Comparison of ENCODE assay signal across 8 cellular contexts in genomic region chr2:237674731-237675276, GRCh38. TPM values are rescaled to one million over a fixed set of nuclear protein-coding genes. Genes with fewer than 3 reads are reported as not detected.
DNase-seq lines count a peak whose midpoint lies in the region; ATAC-seq, FAIRE-seq and TF ChIP-seq lines count a peak whose summit lies in the region.

No MANE protein-coding gene starts in this region.

- H3K9me3 ChIP-seq in right atrium auricular region, result no peaks in the 10 kb centered on the region

- H3K36me3 ChIP-seq in right atrium auricular region, result no peaks in the 10 kb centered on the region

- TF ChIP-seq CTCF in right atrium auricular region (IDR thresholded peaks at IDR 0.05), result peak in 1 of 2 donors; percentile 25

- ATAC-seq in GM21423 (IDR thresholded peaks at IDR 0.05; ENCODE audit: unreplicated experiment) (peak; percentile 84), SK-N-SH treated with all-trans-retinoic acid at 6 μM for 48 hours (peak; percentile 92)

- H3K4me1 Mint-ChIP-seq in activated naive CD8-positive, alpha-beta T cell treated with anti-CD3 and anti-CD28 coated beads for 36 hours, result peaks cover 47% of the 10 kb centered on the region

- DNase-seq in COR-L47 (lab: John Stamatoyannopoulos, UW) (peak; percentile 29), HTR-8/SVneo (ENCODE audit: insufficient read length, low spot score) (peak; percentile 72), right atrium auricular region (ENCODE audit: low spot score) (peak; percentile 93), retina (peak; percentile 72), NCI-H128 (lab: John Stamatoyannopoulos, UW; ENCODE audit: unreplicated experiment) (no peak)
- peak; percentile 79 for DNase-seq in activated naive CD8-positive, alpha-beta T cell treated with anti-CD3 and anti-CD28 coated beads for 36 hours

- no peaks in the 10 kb centered on the region for H3K36me3 Mint-ChIP-seq in activated naive CD8-positive, alpha-beta T cell treated with anti-CD3 and anti-CD28 coated beads for 36 hours

- H3K4me3 Mint-ChIP-seq in activated naive CD8-positive, alpha-beta T cell treated with anti-CD3 and anti-CD28 coated beads for 36 hours, result peak overlapping the region; percentile 70

- H3K4me1 ChIP-seq in right atrium auricular region, result peaks cover 0 to 87% of the 10 kb centered on the region in 2 donors

- H3K9me3 Mint-ChIP-seq in activated naive CD8-positive, alpha-beta T cell treated with anti-CD3 and anti-CD28 coated beads for 36 hours, result no peaks in the 10 kb centered on the region

- H3K4me3 ChIP-seq in right atrium auricular region, result peak overlapping the region in 1 of 2 donors; percentile 24

- FAIRE-seq in HTR-8/SVneo (lab: Jason Lieb, UNC), result peak; percentile 23

- no peaks in the 10 kb centered on the region for H3K27me3 ChIP-seq in right atrium auricular region

- H3K27me3 Mint-ChIP-seq in activated naive CD8-positive, alpha-beta T cell treated with anti-CD3 and anti-CD28 coated beads for 36 hours, result no peaks in the 10 kb centered on the region

- H3K27ac Mint-ChIP-seq in activated naive CD8-positive, alpha-beta T cell treated with anti-CD3 and anti-CD28 coated beads for 36 hours, result peak overlapping the region; percentile 90

- peak overlapping the region; percentile 85 for H3K27ac ChIP-seq in right atrium auricular region

TF ChIP-seq in SK-N-SH treated with all-trans-retinoic acid at 6 μM for 48 hours, 23 proteins besides CTCF, POLR2A, EP300 and RAD21:
- no peak for TF ChIP-seq CREB5 (CRISPR knock-in tag; IDR thresholded peaks at IDR 0.05; ENCODE audit: low read depth)
- TF ChIP-seq ZNF70 (CRISPR knock-in tag; IDR thresholded peaks at IDR 0.05), result no peak
- no peak for TF ChIP-seq CSDC2 (CRISPR knock-in tag; IDR thresholded peaks at IDR 0.05)
- no peak for TF ChIP-seq ZC3H10 (CRISPR knock-in tag; IDR thresholded peaks at IDR 0.05)
- no peak for TF ChIP-seq RARB (CRISPR knock-in tag; IDR thresholded peaks at IDR 0.05)
- TF ChIP-seq ZFP30 (CRISPR knock-in tag; IDR thresholded peaks at IDR 0.05), result no peak
- TF ChIP-seq PPARA (CRISPR knock-in tag; IDR thresholded peaks at IDR 0.05; ENCODE audit: borderline replicate concordance), result no peak
- TF ChIP-seq ARNTL (CRISPR knock-in tag; IDR thresholded peaks at IDR 0.05; ENCODE audit: borderline replicate concordance, low read depth), result no peak
- no peak for TF ChIP-seq TOX (CRISPR knock-in tag; IDR thresholded peaks at IDR 0.05; ENCODE audit: borderline replicate concordance)

RNA-seq across cellular contexts. Expression of gene LRRFIP1, which starts 47.4 kb away (rescaled TPM):
- total RNA-seq in activated naive CD8-positive, alpha-beta T cell treated with anti-CD3 and anti-CD28 coated beads for 36 hours, result 100 to 1,000 TPM; 162 to 164 TPM
- total RNA-seq in right atrium auricular region, result 10 to 100 TPM; 71.2 to 88.5 TPM
